ENCODE assay signal across 1 cellular context in genomic region chr9:129994947-129995346, GRCh38.
TF ChIP-seq lines count a peak whose summit lies in the region.

No MANE protein-coding gene starts in this region.

TF ChIP-seq in WTC11, 78 proteins besides CTCF, POLR2A, EP300 and RAD21 (continued from another document):
- no peak for TF ChIP-seq PREB (CRISPR knock-in tag; IDR thresholded peaks at IDR 0.05; ENCODE audit: borderline replicate concordance)
- no peak for TF ChIP-seq SOX15 (CRISPR knock-in tag; IDR thresholded peaks at IDR 0.05)
- TF ChIP-seq, protein P1, sequence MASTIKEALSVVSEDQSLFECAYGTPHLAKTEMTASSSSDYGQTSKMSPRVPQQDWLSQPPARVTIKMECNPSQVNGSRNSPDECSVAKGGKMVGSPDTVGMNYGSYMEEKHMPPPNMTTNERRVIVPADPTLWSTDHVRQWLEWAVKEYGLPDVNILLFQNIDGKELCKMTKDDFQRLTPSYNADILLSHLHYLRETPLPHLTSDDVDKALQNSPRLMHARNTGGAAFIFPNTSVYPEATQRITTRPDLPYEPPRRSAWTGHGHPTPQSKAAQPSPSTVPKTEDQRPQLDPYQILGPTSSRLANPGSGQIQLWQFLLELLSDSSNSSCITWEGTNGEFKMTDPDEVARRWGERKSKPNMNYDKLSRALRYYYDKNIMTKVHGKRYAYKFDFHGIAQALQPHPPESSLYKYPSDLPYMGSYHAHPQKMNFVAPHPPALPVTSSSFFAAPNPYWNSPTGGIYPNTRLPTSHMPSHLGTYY (CRISPR knock-in tag; IDR thresholded peaks at IDR 0.05) = no peak
- TF ChIP-seq ZNF416 (CRISPR knock-in tag; IDR thresholded peaks at IDR 0.05) = no peak
- no peak for TF ChIP-seq NR3C1 (CRISPR knock-in tag; conservative IDR thresholded peaks at IDR 0.05; ENCODE audit: low read depth)
